8 cellular contexts compared by ENCODE assay signal in genomic region chr10:104322416-104322782, GRCh38. TPM values are rescaled to one million over a fixed set of nuclear protein-coding genes. Genes with fewer than 3 reads are reported as not detected.
DNase-seq lines count a peak whose midpoint lies in the region; ATAC-seq and TF ChIP-seq lines count a peak whose summit lies in the region.

No MANE protein-coding gene starts in this region.

- TF ChIP-seq CTCF in activated B cell treated with CpG ODN at 0.5 μM for 24 hours (IDR thresholded peaks at IDR 0.05): no peak
- TF ChIP-seq CTCF in lung (IDR thresholded peaks at IDR 0.05; ENCODE audit: control extremely low read depth, extremely low read depth): no peak

- no peak overlapping the region for H3K4me3 ChIP-seq in lung

- H3K4me3 Mint-ChIP-seq in activated B cell treated with CpG ODN at 0.5 μM for 24 hours: peak overlapping the region; percentile 52

- peak; percentile 71 for DNase-seq in DMS 273 (lab: John Stamatoyannopoulos, UW; ENCODE audit: unreplicated experiment)
- DNase-seq in activated B cell treated with CpG ODN at 0.5 μM for 24 hours: no peak
- no peak for DNase-seq in lung (ENCODE audit: low spot score)
- no peak for DNase-seq in dermis blood vessel endothelial cell
- DNase-seq in NCI-H2196 (lab: John Stamatoyannopoulos, UW; ENCODE audit: unreplicated experiment): no peak
- no peak for DNase-seq in NCI-H774 (lab: John Stamatoyannopoulos, UW)
- no peak for DNase-seq in foreskin melanocyte

- peaks cover 98% of the 10 kb centered on the region for H3K4me1 Mint-ChIP-seq in activated B cell treated with CpG ODN at 0.5 μM for 24 hours

- H3K27me3 Mint-ChIP-seq in activated B cell treated with CpG ODN at 0.5 μM for 24 hours: no peaks in the 10 kb centered on the region

- peaks cover 60 to 77% of the 10 kb centered on the region in 2 donors for H3K4me1 ChIP-seq in lung (ENCODE audit: control insufficient read depth in 2 of 2, insufficient read depth in 2 of 2, low read length in 2 of 2)

- H3K36me3 Mint-ChIP-seq in activated B cell treated with CpG ODN at 0.5 μM for 24 hours (ENCODE audit: low read depth): peaks cover 23% of the 10 kb centered on the region

- POLR2A ChIA-PET in activated B cell treated with CpG ODN at 0.5 μM for 24 hours (lab: Charles Lee): interaction anchor here (1.2 to 1.4 kb wide), 3 partner anchors 15 to 31 kb away, joined by 3 to 7 read pairs (median 4); partner anchors contain the start of genes CFAP58 and ITPRIP

- intact Hi-C loops in activated B cell treated with CpG ODN at 0.5 μM for 24 hours (cut with micrococcal nuclease): loop anchor here (2.0 kb wide), 1 partner anchor 18 kb away; no protein-coding TSS in a partner anchor

- peaks cover 0 to 7% of the 10 kb centered on the region in 2 donors for H3K36me3 ChIP-seq in lung (ENCODE audit: control insufficient read depth in 2 of 2, insufficient read depth in 2 of 2, low read length in 2 of 2)

- peak overlapping the region; percentile 39 to 76 for H3K27ac ChIP-seq in lung (ENCODE audit: low read depth in 1 of 2, low read length in 1 of 2)

- CTCF ChIA-PET in activated B cell treated with CpG ODN at 0.5 μM for 24 hours (lab: Charles Lee): interaction anchor here (0.9 to 1.6 kb wide), 4 partner anchors 16 to 48 kb away, joined by 3 to 18 read pairs (median 4); no protein-coding TSS in a partner anchor

- no peaks in the 10 kb centered on the region for H3K9me3 ChIP-seq in lung (ENCODE audit: control insufficient read depth in 2 of 2, insufficient read depth in 1 of 2, low read length in 1 of 2)

- H3K27me3 ChIP-seq in lung (ENCODE audit: control insufficient read depth, insufficient read depth): no peaks in the 10 kb centered on the region

- ATAC-seq in HG02759 (IDR thresholded peaks at IDR 0.05; ENCODE audit: unreplicated experiment) (peak; percentile 44), activated B cell treated with CpG ODN at 0.5 μM for 24 hours (ENCODE audit: low read depth) (peak; percentile 67), lung (ENCODE audit: insufficient read depth, low FRiP score) (no peak)

- 15 to 39% methylated on average over 7 of the region's 7 CpGs for WGBS in lung, 2 donors

- no peaks in the 10 kb centered on the region for H3K9me3 Mint-ChIP-seq in activated B cell treated with CpG ODN at 0.5 μM for 24 hours

- peak overlapping the region; percentile 82 for H3K27ac Mint-ChIP-seq in activated B cell treated with CpG ODN at 0.5 μM for 24 hours

RNA-seq across cellular contexts. Expression of gene ITPRIP, which starts 15.9 kb away (rescaled TPM):
- 21.3 and 26.1 TPM in 2 replicates for total RNA-seq in activated B cell treated with CpG ODN at 0.5 μM for 24 hours
- total RNA-seq in lung: 10 to 100 TPM; 23.8 to 36.0 TPM
- 10 to 100 TPM; 21.7 to 44.7 TPM for polyA plus RNA-seq in lung
- total RNA-seq in dermis blood vessel endothelial cell: 29.3 and 39.9 TPM in 2 replicates

RNA-seq across cellular contexts. Expression of gene CFAP58, which starts 31.2 kb away (rescaled TPM):
- not detected in 2 replicates for total RNA-seq in activated B cell treated with CpG ODN at 0.5 μM for 24 hours
- 1 to 10 TPM; 5.0 to 5.4 TPM for total RNA-seq in lung
- polyA plus RNA-seq in lung: 1 to 10 TPM; 1.4 to 2.2 TPM
- 0.85 and 1.2 TPM in 2 replicates for total RNA-seq in dermis blood vessel endothelial cell

RNA-seq across cellular contexts. Expression of gene GSTO2, which starts 53.4 kb away (rescaled TPM):
- total RNA-seq in activated B cell treated with CpG ODN at 0.5 μM for 24 hours (0.56 and 0.91 TPM in 2 replicates), lung (10 to 100 TPM; 10.6 to 13.5 TPM), dermis blood vessel endothelial cell (0.51 and 0.85 TPM in 2 replicates)
- 10 to 100 TPM in 1 of 2 donors, 1 to 10 TPM in 1; 6.6 to 25.9 TPM for polyA plus RNA-seq in lung
